ENCODE assay signal across 8 cellular contexts in genomic region chr12:52022841-52023181, GRCh38. TPM values are rescaled to one million over a fixed set of nuclear protein-coding genes. Genes with fewer than 3 reads are reported as not detected.
DNase-seq lines count a peak whose midpoint lies in the region; ATAC-seq, FAIRE-seq and TF ChIP-seq lines count a peak whose summit lies in the region.

No MANE protein-coding gene starts in this region.

- no peak overlapping the region for H3K23ac ChIP-seq in mesenchymal stem cell (ENCODE audit: low read length in 2 of 2)

- BruUV-seq in GM12878 (replicated peaks; lab: Mats Ljungman, UMichigan): no TSS peak

- no peaks in the 10 kb centered on the region for H3K79me1 ChIP-seq in mesenchymal stem cell (replicated peaks; ENCODE audit: low read length, poor library complexity, severe bottlenecking)

- H3K4me1 ChIP-seq in GM12878 (ENCODE audit: control insufficient read depth, insufficient read depth, low read length) (peaks cover 21% of the 10 kb centered on the region), mesenchymal stem cell (ENCODE audit: control insufficient read depth, insufficient read depth, low read depth, low read length) (peaks cover 38% of the 10 kb centered on the region)

- H4K8ac ChIP-seq in mesenchymal stem cell (ENCODE audit: low read length): peak overlapping the region; percentile 27

- H3K27ac ChIP-seq in GM12878 (ENCODE audit: control insufficient read depth, insufficient read depth) (no peak overlapping the region), mesenchymal stem cell (ENCODE audit: low read length, poor library complexity, severe bottlenecking) (no peak overlapping the region)

- no peaks in the 10 kb centered on the region for H4K20me1 ChIP-seq in GM12878 (ENCODE audit: control insufficient read depth, insufficient read depth)

- no peak for TF ChIP-seq EP300 in GM12878 (IDR thresholded peaks at IDR 0.05; ENCODE audit: borderline replicate concordance in 1 of 2, control insufficient read depth in 1 of 2, low read depth in 2 of 2, low read length in 2 of 2)

- POLR2A ChIA-PET in GM12878 (lab: Charles Lee): interaction anchor here (1.0 to 1.3 kb wide), 3 partner anchors 17 to 42 kb away, joined by 3 read pairs; no protein-coding TSS in a partner anchor

- H3K27me3 ChIP-seq in GM12878 (replicated peaks in 1 of 2; ENCODE audit: control insufficient read depth in 2 of 2, insufficient read depth in 2 of 2, low read length in 1 of 2) (peaks cover 0 to 9% of the 10 kb centered on the region in 2 experiments; a peak in 2 of 4 replicates), mesenchymal stem cell (ENCODE audit: control insufficient read depth in 1 of 2, insufficient read depth in 1 of 2, low read length in 2 of 2) (peaks cover 0 to 20% of the 10 kb centered on the region in 2 experiments)

- no peak for FAIRE-seq in GM12878 (lab: Jason Lieb, UNC)

- peak overlapping the region; percentile 62 for H3K4me3 ChIP-seq in Jurkat, Clone E6-1 (ENCODE audit: low read length)
- H3K4me3 ChIP-seq in GM12878 (peak overlapping the region; percentile 40; the same call in 1 of the 2 replicates), mesenchymal stem cell (ENCODE audit: insufficient read depth in 1 of 2, low read depth in 1 of 2, low read length in 2 of 2) (peak overlapping the region; percentile 59 to 75)

- H3K79me2 ChIP-seq in GM12878 (ENCODE audit: control insufficient read depth, insufficient read depth, low read length): no peaks in the 10 kb centered on the region

- no peak overlapping the region for H2BK15ac ChIP-seq in mesenchymal stem cell (ENCODE audit: low read depth, poor library complexity, severe bottlenecking)

- intact Hi-C loops in GM12878 (cut with micrococcal nuclease; ENCODE audit: unreplicated experiment): loop anchor here (1.0 to 5.0 kb wide), 3 partner anchors 19 to 131 kb away; no protein-coding TSS in a partner anchor

- CTCF ChIA-PET in GM12878 (lab: Yijun Ruan, JAX): interaction anchor here (0.7 to 15.6 kb wide), 21 partner anchors 9 to 1037 kb away, joined by 3 to 622 read pairs (median 4); partner anchors contain the start of genes SMIM41 and TAMALIN

- no peak overlapping the region for H2AK5ac ChIP-seq in mesenchymal stem cell (ENCODE audit: low read length, severe bottlenecking)

- peak overlapping the region in 1 of 2 experiments; percentile 31 for H3K14ac ChIP-seq in mesenchymal stem cell (ENCODE audit: low read length in 2 of 2)

- 5% methylated on average over 14 of the region's 14 CpGs for WGBS in GM12878 (ENCODE audit: insufficient coverage, insufficient replicate concordance, low lambda C conversion rate, missing lambda C conversion rate)
- WGBS in mesenchymal stem cell: 11% methylated on average over 11 of the region's 14 CpGs

- H3K9ac ChIP-seq in GM12878 (ENCODE audit: control insufficient read depth, insufficient read depth, low read length) (no peak overlapping the region), mesenchymal stem cell (ENCODE audit: low read length) (no peak overlapping the region)

- in situ Hi-C loops in GM12878 (cut with MboI): no loop called here

- no peak overlapping the region for H2BK5ac ChIP-seq in mesenchymal stem cell (ENCODE audit: low read depth, low read length, poor library complexity, severe bottlenecking)

- RAD21 ChIA-PET in GM12878 (lab: Charles Lee; ENCODE audit: unreplicated experiment): interaction anchor here (1.2 to 9.0 kb wide), 10 partner anchors 10 to 99 kb away, joined by 3 to 131 read pairs (median 4); partner anchors contain the start of gene TAMALIN

- H2AFZ ChIP-seq in GM12878 (ENCODE audit: control insufficient read depth, low read depth, low read length) (peak overlapping the region; percentile 59), mesenchymal stem cell (ENCODE audit: low read depth, low read length) (peak overlapping the region; percentile 40)

- DNase-seq in GDM1 (lab: John Stamatoyannopoulos, UW) (peak; percentile 55), GM12878 (ENCODE audit: low read depth, low spot score) (no peak), mesenchymal stem cell (no peak), NCI-H2081 treated with DMSO at 0.1 percent for 48 hours (lab: John Stamatoyannopoulos, UW) (no peak), COLO829 (ENCODE audit: low spot score) (no peak), omental fat pad (ENCODE audit: low spot score) (no peak)
- no peak for DNase-seq in Jurkat, Clone E6-1 (ENCODE audit: low read depth, low spot score)
- no peak for DNase-seq in central memory CD4-positive, alpha-beta T cell

- TF ChIP-seq CTCF in GM12878 (IDR thresholded peaks at IDR 0.05 in 2 of 3, conservative IDR thresholded peaks at IDR 0.05 in 1 of 3; ENCODE audit: control insufficient read depth in 2 of 3, extremely low read depth in 1 of 3, insufficient read depth in 1 of 3, low read depth in 3 of 3, low read length in 3 of 3) (no peak), omental fat pad (IDR thresholded peaks at IDR 0.05) (no peak)

- SMC1A ChIA-PET in GM12878 (lab: Charles Lee; ENCODE audit: uncharacterized antibody, unreplicated experiment): interaction anchor here (0.7 to 13.7 kb wide), 13 partner anchors 10 to 221 kb away, joined by 3 to 322 read pairs (median 6); partner anchors contain the start of genes NR4A1 and TAMALIN

- H3K4ac ChIP-seq in mesenchymal stem cell (ENCODE audit: low read depth in 1 of 2, low read length in 2 of 2): no peak overlapping the region

- no peaks in the 10 kb centered on the region for H3K36me3 ChIP-seq in GM12878 (ENCODE audit: control insufficient read depth in 2 of 2, insufficient read depth in 2 of 2, low read length in 1 of 2)
- no peaks in the 10 kb centered on the region for H3K36me3 ChIP-seq in mesenchymal stem cell (ENCODE audit: control insufficient read depth in 1 of 2, insufficient read depth in 2 of 2, low read depth in 1 of 2, low read length in 2 of 2)

- H4K91ac ChIP-seq in mesenchymal stem cell (ENCODE audit: low read length): peak overlapping the region; percentile 52

- H3K4me2 ChIP-seq in GM12878 (ENCODE audit: control insufficient read depth, insufficient read depth) (peak overlapping the region; percentile 79), mesenchymal stem cell (ENCODE audit: low read length, poor library complexity, severe bottlenecking) (peak overlapping the region; percentile 94)

- no peak overlapping the region for H2BK120ac ChIP-seq in mesenchymal stem cell (ENCODE audit: low read depth, low read length)

- H2BK12ac ChIP-seq in mesenchymal stem cell (ENCODE audit: low read length in 2 of 2): no peak overlapping the region

- no peak overlapping the region for H3K18ac ChIP-seq in mesenchymal stem cell (ENCODE audit: low read depth in 1 of 2, low read length in 2 of 2)

- TF ChIP-seq POLR2A in GM12878 (IDR thresholded peaks at IDR 0.05; ENCODE audit: low read depth, low read length): no peak; the same call in 1 of the 2 replicates

- no peak for ATAC-seq in GM12878
- no peak for ATAC-seq in omental fat pad (ENCODE audit: low FRiP score)

- no peaks in the 10 kb centered on the region for H3K9me3 ChIP-seq in GM12878 (replicated peaks; ENCODE audit: control insufficient read depth, insufficient read depth, low read length)
- no peaks in the 10 kb centered on the region for H3K9me3 ChIP-seq in mesenchymal stem cell (ENCODE audit: control insufficient read depth, low read length)

- TF ChIP-seq RAD21 in GM12878 (IDR thresholded peaks at IDR 0.05; ENCODE audit: insufficient read depth, low read depth, low read length): no peak

RNA-seq across cellular contexts. Expression of gene TAMALIN, which starts 16.1 kb away (rescaled TPM):
- polyA plus RNA-seq in Jurkat, Clone E6-1 (2012; ENCODE audit: insufficient read depth, insufficient read length): 18.4 TPM
- 6.8 and 7.1 TPM in 2 replicates for total RNA-seq in GM12878 (2013; cell fraction: nucleolus; rRNA removed)
- total RNA-seq in GM12878 (2014; rRNA removed) (0.23 and 0.38 TPM in 2 replicates), GM12878 (2014; rRNA removed; fragmentation: Illumina TruSeq; extraction: Trizol) (0.14 and 0.58 TPM in 2 replicates), GM12878 (2021) (0.35 and 0.49 TPM in 2 replicates), omental fat pad (10 to 100 TPM; 19.0 to 67.9 (median 29.5) TPM)
- polyA plus RNA-seq in GM12878 (2011; ENCODE audit: low read depth): not detected
- polyA plus RNA-seq in GM12878 (2011; rRNA removed) (0.15 and 0.29 TPM in 2 replicates), GM12878 (2014; fragmentation: Illumina TruSeq; extraction: Trizol) (0.09 TPM in 1 of 2 replicates, not detected in the other), GM12878 (2014; fragmentation: Nextera tagmentation; extraction: Ambion mirVana) (not detected), GM12878 (2014; rRNA removed) (0.13 and 0.27 TPM in 2 replicates), GM12878 (2016; fragmentation: Nextera tagmentation; extraction: Ambion mirVana) (not detected)
- polyA plus RNA-seq in GM12878 (2011; cell fraction: cytosol; rRNA removed): 0.25 and 0.30 TPM in 2 replicates
- 0.52 and 0.67 TPM in 2 replicates for polyA plus RNA-seq in GM12878 (2011; cell fraction: nucleus; rRNA removed)
- 0.22 and 1.0 TPM in 2 replicates for polyA plus RNA-seq in GM12878 (2012)
- 0.46 TPM in 1 of 2 replicates, not detected in the other for polyA minus RNA-seq in GM12878 (2011; rRNA and poly(A)+ RNA removed)
- polyA minus RNA-seq in GM12878 (2011; cell fraction: cytosol; rRNA and poly(A)+ RNA removed): not detected in 2 replicates
- 0.36 TPM in 1 of 2 replicates, not detected in the other for polyA minus RNA-seq in GM12878 (2011; cell fraction: nucleus; rRNA and poly(A)+ RNA removed)
- 17.3 TPM for polyA plus RNA-seq in mesenchymal stem cell (2013, experiment 1 of 2)
- 17.8 TPM for polyA plus RNA-seq in mesenchymal stem cell (2013, experiment 2 of 2)

RNA-seq across cellular contexts. Expression of gene NR4A1, which starts 28.4 kb away (rescaled TPM):
- polyA plus RNA-seq in Jurkat, Clone E6-1 (2012; ENCODE audit: insufficient read depth, insufficient read length): 16.1 TPM
- total RNA-seq in GM12878 (2013; cell fraction: nucleolus; rRNA removed): 9.2 and 12.6 TPM in 2 replicates
- 2.4 and 4.1 TPM in 2 replicates for total RNA-seq in GM12878 (2014; rRNA removed)
- total RNA-seq in GM12878 (2014; rRNA removed; fragmentation: Illumina TruSeq; extraction: Trizol): 1.5 and 2.2 TPM in 2 replicates
- total RNA-seq in GM12878 (2021): 7.9 TPM in 2 replicates
- polyA plus RNA-seq in GM12878 (2011; ENCODE audit: low read depth): 1.5 TPM
- polyA plus RNA-seq in GM12878 (2011; rRNA removed): 1.3 and 2.9 TPM in 2 replicates
- 5.8 and 7.7 TPM in 2 replicates for polyA plus RNA-seq in GM12878 (2011; cell fraction: cytosol; rRNA removed)
- polyA plus RNA-seq in GM12878 (2011; cell fraction: nucleus; rRNA removed): 20.2 and 21.4 TPM in 2 replicates
- 4.3 and 15.3 TPM in 2 replicates for polyA plus RNA-seq in GM12878 (2012)
- 1.2 and 2.0 TPM in 2 replicates for polyA plus RNA-seq in GM12878 (2014; fragmentation: Illumina TruSeq; extraction: Trizol)
- polyA plus RNA-seq in GM12878 (2014; fragmentation: Nextera tagmentation; extraction: Ambion mirVana): under 1 TPM in 1 of 2 experiments, not detected in 1; 0.05 TPM
- 5.9 TPM in 2 replicates for polyA plus RNA-seq in GM12878 (2014; rRNA removed)
- 1 to 10 TPM; 1.5 to 1.9 TPM for polyA plus RNA-seq in GM12878 (2016; fragmentation: Nextera tagmentation; extraction: Ambion mirVana)
- polyA minus RNA-seq in GM12878 (2011; rRNA and poly(A)+ RNA removed): 3.7 and 8.3 TPM in 2 replicates
- polyA minus RNA-seq in GM12878 (2011; cell fraction: cytosol; rRNA and poly(A)+ RNA removed): 6.8 and 7.4 TPM in 2 replicates
- 14.4 and 17.9 TPM in 2 replicates for polyA minus RNA-seq in GM12878 (2011; cell fraction: nucleus; rRNA and poly(A)+ RNA removed)
- 59.6 TPM for polyA plus RNA-seq in mesenchymal stem cell (2013, experiment 1 of 2)
- polyA plus RNA-seq in mesenchymal stem cell (2013, experiment 2 of 2): 43.8 TPM
- total RNA-seq in omental fat pad: 1,000 to 10,000 TPM in 1 of 4 donors, 100 to 1,000 TPM in 2, 10 to 100 TPM in 1; 74.9 to 1,106 (median 350) TPM

RNA-seq across cellular contexts. Expression of gene ATG101, which starts 47.0 kb away (rescaled TPM):
- 46.5 TPM for polyA plus RNA-seq in Jurkat, Clone E6-1 (2012; ENCODE audit: insufficient read depth, insufficient read length)
- total RNA-seq in GM12878 (2013; cell fraction: nucleolus; rRNA removed): 13.7 and 15.2 TPM in 2 replicates
- 44.5 and 44.8 TPM in 2 replicates for total RNA-seq in GM12878 (2014; rRNA removed)
- total RNA-seq in GM12878 (2014; rRNA removed; fragmentation: Illumina TruSeq; extraction: Trizol): 21.5 and 21.9 TPM in 2 replicates
- 33.8 and 36.5 TPM in 2 replicates for total RNA-seq in GM12878 (2021)
- 21.8 TPM for polyA plus RNA-seq in GM12878 (2011; ENCODE audit: low read depth)
- polyA plus RNA-seq in GM12878 (2011; rRNA removed): 31.4 and 49.8 TPM in 2 replicates
- 64.4 and 85.9 TPM in 2 replicates for polyA plus RNA-seq in GM12878 (2011; cell fraction: cytosol; rRNA removed)
- polyA plus RNA-seq in GM12878 (2011; cell fraction: nucleus; rRNA removed): 34.2 and 44.8 TPM in 2 replicates
- 26.6 and 32.8 TPM in 2 replicates for polyA plus RNA-seq in GM12878 (2012)
- 10.4 and 26.0 TPM in 2 replicates for polyA plus RNA-seq in GM12878 (2014; fragmentation: Illumina TruSeq; extraction: Trizol)
- 1 to 10 TPM; 2.7 to 5.6 TPM for polyA plus RNA-seq in GM12878 (2014; fragmentation: Nextera tagmentation; extraction: Ambion mirVana)
- polyA plus RNA-seq in GM12878 (2014; rRNA removed): 42.7 and 43.1 TPM in 2 replicates
- polyA plus RNA-seq in GM12878 (2016; fragmentation: Nextera tagmentation; extraction: Ambion mirVana): 10 to 100 TPM; 34.1 to 40.5 TPM
- polyA minus RNA-seq in GM12878 (2011; rRNA and poly(A)+ RNA removed): 48.9 and 54.6 TPM in 2 replicates
- 9.0 and 11.8 TPM in 2 replicates for polyA minus RNA-seq in GM12878 (2011; cell fraction: cytosol; rRNA and poly(A)+ RNA removed)
- 12.6 and 24.2 TPM in 2 replicates for polyA minus RNA-seq in GM12878 (2011; cell fraction: nucleus; rRNA and poly(A)+ RNA removed)
- polyA plus RNA-seq in mesenchymal stem cell (2013, experiment 1 of 2): 38.1 TPM
- polyA plus RNA-seq in mesenchymal stem cell (2013, experiment 2 of 2): 37.4 TPM
- total RNA-seq in omental fat pad: 10 to 100 TPM; 33.6 to 65.5 (median 52.6) TPM

RNA-seq across cellular contexts. Expression of gene SMIM41, which starts 56.7 kb away (rescaled TPM):
- polyA plus RNA-seq in Jurkat, Clone E6-1 (2012; ENCODE audit: insufficient read depth, insufficient read length): not detected
- total RNA-seq in GM12878 (2013; cell fraction: nucleolus; rRNA removed): 0.27 TPM in 1 of 2 replicates, not detected in the other
- total RNA-seq in GM12878 (2014; rRNA removed) (not detected in 2 replicates), GM12878 (2014; rRNA removed; fragmentation: Illumina TruSeq; extraction: Trizol) (not detected in 2 replicates), GM12878 (2021) (0.19 TPM in 1 of 2 replicates, not detected in the other), omental fat pad (1 to 10 TPM in 3 of 4 donors, not detected in 1; 1.1 to 1.9 (median 1.1) TPM)
- not detected for polyA plus RNA-seq in GM12878 (2011; ENCODE audit: low read depth)
- polyA plus RNA-seq in GM12878 (2011; rRNA removed) (not detected in 2 replicates), GM12878 (2014; fragmentation: Illumina TruSeq; extraction: Trizol) (not detected in 2 replicates), GM12878 (2014; fragmentation: Nextera tagmentation; extraction: Ambion mirVana) (not detected), GM12878 (2014; rRNA removed) (not detected in 2 replicates), GM12878 (2016; fragmentation: Nextera tagmentation; extraction: Ambion mirVana) (not detected)
- not detected in 2 replicates for polyA plus RNA-seq in GM12878 (2011; cell fraction: cytosol; rRNA removed)
- not detected in 2 replicates for polyA plus RNA-seq in GM12878 (2011; cell fraction: nucleus; rRNA removed)
- not detected in 2 replicates for polyA plus RNA-seq in GM12878 (2012)
- not detected in 2 replicates for polyA minus RNA-seq in GM12878 (2011; rRNA and poly(A)+ RNA removed)
- polyA minus RNA-seq in GM12878 (2011; cell fraction: cytosol; rRNA and poly(A)+ RNA removed): not detected in 2 replicates
- polyA minus RNA-seq in GM12878 (2011; cell fraction: nucleus; rRNA and poly(A)+ RNA removed): 0.86 TPM in 1 of 2 replicates, not detected in the other
- 3.3 TPM for polyA plus RNA-seq in mesenchymal stem cell (2013, experiment 1 of 2)
- polyA plus RNA-seq in mesenchymal stem cell (2013, experiment 2 of 2): 3.5 TPM

Comparison
In these comparisons a context has a peak if more than half of its experiments do, and no peak if none do; other contexts are left out.
1. RNA of gene NR4A1, which starts 28.4 kb away (total RNA-seq): 74.9 to 1,106 TPM in omental fat pad; 1.5 to 12.6 TPM in GM12878; every median in the first group is over 4 times any median in the second.
2. Peak in every context shown above with its lines, with median percentiles within 50 percentile points of each other: H3K4me3 ChIP-seq.